Comparison of ENCODE assay signal across 8 cellular contexts in genomic region chr7:74453321-74454011, GRCh38. TPM values are rescaled to one million over a fixed set of nuclear protein-coding genes. Genes with fewer than 3 reads are reported as not detected.
DNase-seq lines count a peak whose midpoint lies in the region; ATAC-seq and TF ChIP-seq lines count a peak whose summit lies in the region.

A gene with protein sequence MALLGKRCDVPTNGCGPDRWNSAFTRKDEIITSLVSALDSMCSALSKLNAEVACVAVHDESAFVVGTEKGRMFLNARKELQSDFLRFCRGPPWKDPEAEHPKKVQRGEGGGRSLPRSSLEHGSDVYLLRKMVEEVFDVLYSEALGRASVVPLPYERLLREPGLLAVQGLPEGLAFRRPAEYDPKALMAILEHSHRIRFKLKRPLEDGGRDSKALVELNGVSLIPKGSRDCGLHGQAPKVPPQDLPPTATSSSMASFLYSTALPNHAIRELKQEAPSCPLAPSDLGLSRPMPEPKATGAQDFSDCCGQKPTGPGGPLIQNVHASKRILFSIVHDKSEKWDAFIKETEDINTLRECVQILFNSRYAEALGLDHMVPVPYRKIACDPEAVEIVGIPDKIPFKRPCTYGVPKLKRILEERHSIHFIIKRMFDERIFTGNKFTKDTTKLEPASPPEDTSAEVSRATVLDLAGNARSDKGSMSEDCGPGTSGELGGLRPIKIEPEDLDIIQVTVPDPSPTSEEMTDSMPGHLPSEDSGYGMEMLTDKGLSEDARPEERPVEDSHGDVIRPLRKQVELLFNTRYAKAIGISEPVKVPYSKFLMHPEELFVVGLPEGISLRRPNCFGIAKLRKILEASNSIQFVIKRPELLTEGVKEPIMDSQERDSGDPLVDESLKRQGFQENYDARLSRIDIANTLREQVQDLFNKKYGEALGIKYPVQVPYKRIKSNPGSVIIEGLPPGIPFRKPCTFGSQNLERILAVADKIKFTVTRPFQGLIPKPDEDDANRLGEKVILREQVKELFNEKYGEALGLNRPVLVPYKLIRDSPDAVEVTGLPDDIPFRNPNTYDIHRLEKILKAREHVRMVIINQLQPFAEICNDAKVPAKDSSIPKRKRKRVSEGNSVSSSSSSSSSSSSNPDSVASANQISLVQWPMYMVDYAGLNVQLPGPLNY (plus strand): TSS chr7:74453906. CDS start chr7:74508081, 54,175 bp downstream.

- CTCF ChIA-PET in activated CD8-positive, alpha-beta T cell treated with anti-CD3 and anti-CD28 coated beads, Interleukin-2, amount 10 ng/mL, durations not matched to agents 7 days and 5 days (lab: Charles Lee): no interaction called here

- no peaks in the 10 kb centered on the region for H3K36me3 Mint-ChIP-seq in activated CD8-positive, alpha-beta T cell treated with anti-CD3 and anti-CD28 coated beads, Interleukin-2, amount 10 ng/mL, durations not matched to agents 7 days and 5 days (ENCODE audit: low read depth)

- TF ChIP-seq POLR2A in lower leg skin (IDR thresholded peaks at IDR 0.05): no peak

- H3K9me3 Mint-ChIP-seq in activated CD8-positive, alpha-beta T cell treated with anti-CD3 and anti-CD28 coated beads, Interleukin-2, amount 10 ng/mL, durations not matched to agents 7 days and 5 days (ENCODE audit: insufficient read depth): no peaks in the 10 kb centered on the region

- peak within 1 kb of the TSS; percentile 90 for H3K9ac ChIP-seq in BLaER1

- peak within 1 kb of the TSS; percentile 94 for H3K4me2 ChIP-seq in BLaER1

- H3K4me1 ChIP-seq in BLaER1: peaks cover 46% of the 10 kb centered on the region

- H3K36me3 ChIP-seq in BLaER1: peaks cover 14% of the 10 kb centered on the region; the same call in 1 of the 2 replicates

- peak within 1 kb of the TSS; percentile 92 for H3K27ac ChIP-seq in BLaER1

- DNase-seq in HFF-Myc (ENCODE audit: extremely low read depth, low read depth) (no peak), NCI-H69 (lab: John Stamatoyannopoulos, UW) (peak; percentile 88), lower leg skin (ENCODE audit: low spot score in 2 of 2) (peak; percentile 68 to 95)
- DNase-seq in activated CD8-positive, alpha-beta T cell treated with anti-CD3 and anti-CD28 coated beads, Interleukin-2, amount 10 ng/mL, durations not matched to agents 7 days and 5 days: no peak
- DNase-seq in effector CD8-positive, alpha-beta T cell (lab: John Stamatoyannopoulos, UW): peak; percentile 18
- peak; percentile 53 for DNase-seq in stimulated activated CD4-positive, alpha-beta T cell treated with anti-CD3 and anti-CD28 coated beads, Interleukin-4, amount 100 ng/mL, for 24 hours

- peak within 1 kb of the TSS; percentile 44 for H3K4me3 Mint-ChIP-seq in activated CD8-positive, alpha-beta T cell treated with anti-CD3 and anti-CD28 coated beads, Interleukin-2, amount 10 ng/mL, durations not matched to agents 7 days and 5 days

- peaks cover 18% of the 10 kb centered on the region for H3K4me1 Mint-ChIP-seq in activated CD8-positive, alpha-beta T cell treated with anti-CD3 and anti-CD28 coated beads, Interleukin-2, amount 10 ng/mL, durations not matched to agents 7 days and 5 days (ENCODE audit: low read depth)

- 1 to 2% methylated on average over 32 to 35 of the region's 62 CpGs for WGBS in lower leg skin, 2 donors

- peaks cover 39% of the 10 kb centered on the region for H4K20me1 ChIP-seq in BLaER1

- H3K4me3 ChIP-seq in BLaER1 (peak within 1 kb of the TSS; percentile 80), HFF-Myc (replicated peaks; ENCODE audit: low read depth, low read length) (peak within 1 kb of the TSS; percentile 64), lower leg skin (ENCODE audit: low read depth, poor library complexity, severe bottlenecking) (peak within 1 kb of the TSS; percentile 61)

- no peak for TF ChIP-seq CTCF in HFF-Myc (IDR thresholded peaks at IDR 0.05; ENCODE audit: low read depth, low read length, missing control alignments)
- no peak for TF ChIP-seq CTCF in lower leg skin (IDR thresholded peaks at IDR 0.05)

- ATAC-seq in activated CD8-positive, alpha-beta T cell treated with anti-CD3 and anti-CD28 coated beads, Interleukin-2, amount 10 ng/mL, durations not matched to agents 7 days and 5 days: peak; percentile 9
- no peak for ATAC-seq in HG03565 (IDR thresholded peaks at IDR 0.05; ENCODE audit: unreplicated experiment)

- peaks cover 27% of the 10 kb centered on the region for H3K27me3 Mint-ChIP-seq in activated CD8-positive, alpha-beta T cell treated with anti-CD3 and anti-CD28 coated beads, Interleukin-2, amount 10 ng/mL, durations not matched to agents 7 days and 5 days (ENCODE audit: low read depth)

- POLR2A ChIA-PET in activated CD8-positive, alpha-beta T cell treated with anti-CD3 and anti-CD28 coated beads, Interleukin-2, amount 10 ng/mL, durations not matched to agents 7 days and 5 days (lab: Charles Lee): interaction anchor here (0.7 kb wide), 1 partner anchor 9 kb away, joined by 3 read pairs; no protein-coding TSS in a partner anchor

- peaks cover 8% of the 10 kb centered on the region; the same call in 1 of the 2 replicates for H3K9me3 ChIP-seq in BLaER1

- H3K27me3 ChIP-seq in BLaER1: no peaks in the 10 kb centered on the region

- intact Hi-C loops in lower leg skin (cut with DNase I; ENCODE audit: low total_unique reads): no loop called here

- H3K27ac Mint-ChIP-seq in activated CD8-positive, alpha-beta T cell treated with anti-CD3 and anti-CD28 coated beads, Interleukin-2, amount 10 ng/mL, durations not matched to agents 7 days and 5 days: peak within 1 kb of the TSS; percentile 71

RNA-seq across cellular contexts. Expression of the gene that starts here (rescaled TPM):
- not detected for total RNA-seq in activated CD8-positive, alpha-beta T cell treated with anti-CD3 and anti-CD28 coated beads, Interleukin-2, amount 10 ng/mL, durations not matched to agents 7 days and 5 days
- 10 to 100 TPM; 28.5 to 49.9 (median 43.2) TPM for total RNA-seq in lower leg skin

Comparison
In these comparisons a context has a peak if more than half of its experiments do, and no peak if none do; other contexts are left out.
1. RNA of the gene that starts here (total RNA-seq): 28.5 to 49.9 TPM in lower leg skin; not detected in activated CD8-positive, alpha-beta T cell treated with anti-CD3 and anti-CD28 coated beads, Interleukin-2, amount 10 ng/mL, durations not matched to agents 7 days and 5 days; every median in the first group is over 10 times any median in the second.
2. Peak in ATAC-seq in activated CD8-positive, alpha-beta T cell treated with anti-CD3 and anti-CD28 coated beads, Interleukin-2, amount 10 ng/mL, durations not matched to agents 7 days and 5 days; RNA of the gene not detected or under 1 TPM.
3. DNase-seq: peak in NCI-H69 (single experiment), effector CD8-positive, alpha-beta T cell (single experiment), lower leg skin (2 of 2) and stimulated activated CD4-positive, alpha-beta T cell treated with anti-CD3 and anti-CD28 coated beads, Interleukin-4, amount 100 ng/mL, for 24 hours (single experiment); none in HFF-Myc (single experiment) and activated CD8-positive, alpha-beta T cell treated with anti-CD3 and anti-CD28 coated beads, Interleukin-2, amount 10 ng/mL, durations not matched to agents 7 days and 5 days (single experiment).
4. Peak in every context shown above with its lines, with median percentiles within 50 percentile points of each other: H3K4me3 ChIP-seq.